Comparison of ENCODE assay signal across 17 cellular contexts in the genomic region with DNA sequence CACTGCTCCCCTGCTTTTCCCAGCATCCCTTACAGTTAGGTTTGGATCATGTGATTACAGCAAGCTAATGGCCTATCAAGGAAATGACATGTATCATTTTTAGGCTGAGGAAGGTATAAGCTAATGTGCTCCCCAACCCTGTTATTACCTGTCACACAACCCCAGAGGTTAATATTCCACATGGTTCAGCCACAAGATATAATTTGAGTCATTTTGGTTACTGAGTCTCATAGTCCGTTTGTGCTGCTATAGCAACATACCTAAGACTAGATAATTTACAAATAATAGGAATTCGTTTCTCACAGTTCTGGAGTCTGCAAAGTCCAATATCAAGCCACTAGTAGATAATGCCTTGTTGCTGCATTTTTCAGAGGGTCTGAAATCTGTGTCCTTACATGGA. TPM values are rescaled to one million over a fixed set of nuclear protein-coding genes. Genes with fewer than 3 reads are reported as not detected.
A peak's percentile ranks its signal among the peaks of the same experiment; 100 is the strongest.
DNase-seq lines count a peak whose midpoint lies in the region; ATAC-seq and TF ChIP-seq lines count a peak whose summit lies in the region.
"Had no signal": no experiment of that assay in that cellular context is flagged by ENCODE, and none has a peak within 500 bp of the region (broad histone marks: within the 10 kb centered on the region; RNA-seq: fewer than 3 reads in every experiment).

No MANE protein-coding gene starts in this region.

- no peaks in the 10 kb centered on the region for H3K27me3 Mint-ChIP-seq in MCF 10A (ENCODE audit: insufficient read depth, unreplicated experiment)
- H3K27me3 Mint-ChIP-seq: brain; CD4-positive, CD25-positive, alpha-beta regulatory T cell had no signal

- in situ Hi-C loops in mammary epithelial cell (cut with MboI; ENCODE audit: low sequenced_read_pairs in 2 of 2), result no loop called here

- 97% methylated on average over 2 of the region's 2 CpGs for WGBS in mammary epithelial cell (ENCODE audit: low coverage, missing lambda C conversion rate)

- POLR2A ChIA-PET in MCF 10A (lab: Yijun Ruan, JAX), result interaction anchor here (1.2 kb wide), 1 partner anchor 270 kb away, joined by 3 read pairs; a partner anchor contains a TSS

- TF ChIP-seq CTCF in mammary epithelial cell (conservative IDR thresholded peaks at IDR 0.05 in 1 of 2, IDR thresholded peaks at IDR 0.05 in 1 of 2; ENCODE audit: extremely low read depth in 1 of 2, insufficient read depth in 1 of 2, low read depth in 1 of 2, low read length in 2 of 2), result no peak
- TF ChIP-seq CTCF in MCF 10A (IDR thresholded peaks at IDR 0.05; ENCODE audit: unreplicated experiment), result no peak

- no peaks in the 10 kb centered on the region for H3K9me3 Mint-ChIP-seq in MCF 10A (ENCODE audit: unreplicated experiment)
- H3K9me3 Mint-ChIP-seq: brain; CD4-positive, CD25-positive, alpha-beta regulatory T cell; mesothelial cell of epicardium; neural progenitor cell had no signal

- no peaks in the 10 kb centered on the region for H4K20me1 ChIP-seq in mammary epithelial cell (ENCODE audit: insufficient read depth, low read length)

- ATAC-seq in HG02840 (IDR thresholded peaks at IDR 0.05; ENCODE audit: low FRiP score, unreplicated experiment), result peak; percentile 63
- ATAC-seq in HG03558 (IDR thresholded peaks at IDR 0.05; ENCODE audit: extremely low read depth, unreplicated experiment), result peak; percentile 74
- ATAC-seq in HG02970 (IDR thresholded peaks at IDR 0.05; ENCODE audit: low FRiP score, unreplicated experiment), result no peak
- no peak for ATAC-seq in GM21825 (IDR thresholded peaks at IDR 0.05; ENCODE audit: unreplicated experiment)

- CTCF ChIA-PET in mammary epithelial cell (lab: Charles Lee; ENCODE audit: low non-redundant PET), result no interaction called here
- CTCF ChIA-PET in MCF 10A (lab: Yijun Ruan, JAX), result no interaction called here

- BruUV-seq in mammary epithelial cell (replicated peaks; lab: Mats Ljungman, UMichigan) (no TSS peak), MCF 10A (replicated peaks; lab: Mats Ljungman, UMichigan) (no TSS peak)

- no peaks in the 10 kb centered on the region for H3K36me3 ChIP-seq in mammary epithelial cell (ENCODE audit: insufficient read depth, low read length)
- H3K36me3 ChIP-seq: esophagus squamous epithelium, neural progenitor cell had no signal

- H3K79me2 ChIP-seq in mammary epithelial cell (ENCODE audit: insufficient read depth, low read length), result peaks cover 5% of the 10 kb centered on the region

- H3K36me3 Mint-ChIP-seq in MCF 10A (ENCODE audit: insufficient read depth, unreplicated experiment), result peaks cover 14% of the 10 kb centered on the region
- H3K36me3 Mint-ChIP-seq: brain, mesothelial cell of epicardium, neural progenitor cell had no signal

- peaks cover 15% of the 10 kb centered on the region for H3K4me1 ChIP-seq in mammary epithelial cell (ENCODE audit: insufficient read depth, low read length)
- H3K4me1 ChIP-seq: neural progenitor cell had no signal

- no peaks in the 10 kb centered on the region for H3K27me3 ChIP-seq in mammary epithelial cell (ENCODE audit: insufficient read depth, low read length)
- H3K27me3 ChIP-seq: esophagus squamous epithelium, neural progenitor cell had no signal

- H3K27ac Mint-ChIP-seq in MCF 10A (ENCODE audit: low read depth, unreplicated experiment), result no peak overlapping the region
- H3K27ac Mint-ChIP-seq: brain, mesothelial cell of epicardium, neural progenitor cell had no signal

- no peak overlapping the region for H3K4me3 Mint-ChIP-seq in MCF 10A (ENCODE audit: unreplicated experiment)
- H3K4me3 Mint-ChIP-seq: brain, mesothelial cell of epicardium, neural progenitor cell had no signal

- no peak overlapping the region for H2AFZ ChIP-seq in mammary epithelial cell (ENCODE audit: low read depth, low read length)
- H2AFZ ChIP-seq: neural progenitor cell had no signal

- no peaks in the 10 kb centered on the region for H3K9me3 ChIP-seq in mammary epithelial cell (replicated peaks; ENCODE audit: insufficient read depth, low read length)
- H3K9me3 ChIP-seq: esophagus squamous epithelium had no signal

- H3K4me2 ChIP-seq in mammary epithelial cell (ENCODE audit: insufficient read depth, low read depth, low read length), result no peak overlapping the region
- H3K4me2 ChIP-seq: neural progenitor cell had no signal

- no peak overlapping the region for H3K27ac ChIP-seq in mammary epithelial cell (ENCODE audit: insufficient read depth, low read depth, low read length)
- H3K27ac ChIP-seq: esophagus squamous epithelium, neural progenitor cell had no signal

- DNase-seq in mammary epithelial cell (peak; percentile 10), MCF 10A (ENCODE audit: unreplicated experiment) (no peak), NCI-H146 treated with DMSO at 0.1 percent for 48 hours (lab: John Stamatoyannopoulos, UW; ENCODE audit: unreplicated experiment) (no peak), activated T-cell treated with anti-CD3 and anti-CD28 coated beads for 4 hours (no peak)
- DNase-seq: activated naive CD4-positive, alpha-beta T cell treated with Interleukin-2 at 50 U/mL for 16 hours; CD4-positive, CD25-positive, alpha-beta regulatory T cell; DND-41; esophagus squamous epithelium; NCI-H146; NCI-H526 had no signal

- intact Hi-C loops in mammary epithelial cell (cut with micrococcal nuclease), result no loop called here
- intact Hi-C loops in MCF 10A (cut with micrococcal nuclease), result no loop called here

- dilution Hi-C loops in mammary epithelial cell (cut with HindIII; ENCODE audit: low sequenced_read_pairs), result no loop called here

- H3K4me1 Mint-ChIP-seq in MCF 10A (ENCODE audit: insufficient read depth, unreplicated experiment), result peaks cover 6% of the 10 kb centered on the region
- H3K4me1 Mint-ChIP-seq: mesothelial cell of epicardium had no signal

- no peak overlapping the region for H3K4me3 ChIP-seq in mammary epithelial cell (replicated peaks in 1 of 3; ENCODE audit: insufficient read depth in 1 of 3, low read depth in 2 of 3, low read length in 3 of 3)
- H3K4me3 ChIP-seq: esophagus squamous epithelium, neural progenitor cell had no signal

- no peak overlapping the region for H3K9ac ChIP-seq in mammary epithelial cell (ENCODE audit: insufficient read depth, low read length)
- H3K9ac ChIP-seq: neural progenitor cell had no signal

RNA-seq across cellular contexts. Expression of a gene that starts 29.1 kb away (rescaled TPM):
- total RNA-seq in mammary epithelial cell, result 100 to 1,000 TPM; 167 to 239 TPM
- polyA plus RNA-seq in mammary epithelial cell, result 186 TPM
- polyA minus RNA-seq in mammary epithelial cell, result 497 TPM
- 142 and 148 TPM in 2 replicates for total RNA-seq in MCF 10A (2022)

Comparison
In these comparisons a context has a peak if more than half of its experiments do, and no peak if none do; other contexts are left out.
1. ATAC-seq: peak in HG02840 (single experiment) and HG03558 (single experiment); none in HG02970 (single experiment) and GM21825 (single experiment).